Comparison of ENCODE assay signal across 24 cellular contexts in the genomic region with DNA sequence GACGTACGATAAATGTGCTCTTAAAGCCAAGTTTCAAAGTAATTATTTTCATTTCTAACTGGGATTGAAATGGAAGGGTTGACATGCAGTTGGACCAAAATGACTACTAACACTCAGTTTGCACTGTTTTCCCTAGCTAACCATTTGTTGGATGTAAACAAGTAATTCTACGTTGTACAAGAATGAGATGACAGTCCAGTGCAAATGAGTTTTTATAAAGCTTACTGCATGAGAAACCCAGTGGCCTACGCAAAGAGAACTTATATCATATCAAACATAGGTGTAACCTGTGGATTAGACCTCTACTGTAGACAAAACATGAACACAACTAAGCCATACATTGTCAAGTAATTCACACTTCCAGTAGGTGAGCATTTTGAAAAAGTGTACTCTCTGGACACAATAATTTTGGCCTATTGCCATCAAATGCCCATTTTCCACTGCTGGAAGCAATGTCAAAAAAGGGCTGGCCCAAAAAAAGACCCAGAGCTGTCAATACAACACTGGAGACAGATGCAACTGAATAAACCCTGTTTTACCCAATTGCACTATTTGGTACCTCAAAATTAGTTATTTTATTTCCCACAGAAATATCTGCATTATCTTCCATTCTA. TPM values are rescaled to one million over a fixed set of nuclear protein-coding genes. Genes with fewer than 3 reads are reported as not detected.
DNase-seq lines count a peak whose midpoint lies in the region; ATAC-seq and TF ChIP-seq lines count a peak whose summit lies in the region.
"Had no signal": no experiment of that assay in that cellular context is flagged by ENCODE, and none has a peak within 500 bp of the region (broad histone marks: within the 10 kb centered on the region; RNA-seq: fewer than 3 reads in every experiment).

No MANE protein-coding gene starts in this region.

- TF ChIP-seq EP300 in transverse colon (IDR thresholded peaks at IDR 0.05; ENCODE audit: low read depth), result no peak

- H3K27ac ChIP-seq in RWPE2 (ENCODE audit: poor library complexity, severe bottlenecking) (peak overlapping the region; percentile 96), transverse colon (no peak overlapping the region)
- H3K27ac ChIP-seq: WERI-Rb-1 had no signal

- H3K9me3 Mint-ChIP-seq in stimulated activated naive CD8-positive, alpha-beta T cell treated with anti-CD3 and anti-CD28 coated beads, Interleukin-15, Interleukin-2, amounts not matched to agents 100 ng/mL and 50 ng/mL, for 24 hours, result no peaks in the 10 kb centered on the region
- no peaks in the 10 kb centered on the region for H3K9me3 Mint-ChIP-seq in stimulated activated naive CD8-positive, alpha-beta T cell treated with anti-CD3 and anti-CD28 coated beads, Interleukin-15, amount 100 ng/mL, for 72 hours
- H3K9me3 Mint-ChIP-seq: activated CD8-positive, alpha-beta T cell treated with anti-CD3 and anti-CD28 coated beads for 36 hours; CD4-positive, CD25-positive, alpha-beta regulatory T cell; neural crest cell had no signal

- H3K4me1 ChIP-seq in RWPE2 (ENCODE audit: insufficient read depth, poor library complexity, severe bottlenecking), result peaks cover 44% of the 10 kb centered on the region
- H3K4me1 ChIP-seq in transverse colon, result peaks cover 4 to 43% (median 12%) of the 10 kb centered on the region in 4 donors
- H3K4me1 ChIP-seq: breast epithelium had no signal

- no peak overlapping the region for H3K4me3 Mint-ChIP-seq in stimulated activated naive CD8-positive, alpha-beta T cell treated with anti-CD3 and anti-CD28 coated beads, Interleukin-15, Interleukin-2, amounts not matched to agents 100 ng/mL and 50 ng/mL, for 24 hours
- no peak overlapping the region for H3K4me3 Mint-ChIP-seq in stimulated activated naive CD8-positive, alpha-beta T cell treated with anti-CD3 and anti-CD28 coated beads, Interleukin-15, amount 100 ng/mL, for 72 hours
- H3K4me3 Mint-ChIP-seq: activated CD8-positive, alpha-beta T cell treated with anti-CD3 and anti-CD28 coated beads for 36 hours; neural crest cell; T-helper 17 cell had no signal

- H3K27me3 ChIP-seq in RWPE2 (ENCODE audit: insufficient read depth, poor library complexity, severe bottlenecking) (no peaks in the 10 kb centered on the region), transverse colon (no peaks in the 10 kb centered on the region)
- H3K27me3 ChIP-seq: breast epithelium had no signal

- H3K36me3 ChIP-seq in RWPE2 (ENCODE audit: low read depth), result peaks cover 64% of the 10 kb centered on the region
- H3K36me3 ChIP-seq in transverse colon, result peaks cover 0 to 65% (median 31%) of the 10 kb centered on the region in 4 donors

- peaks cover 45% of the 10 kb centered on the region for H3K4me1 Mint-ChIP-seq in stimulated activated naive CD8-positive, alpha-beta T cell treated with anti-CD3 and anti-CD28 coated beads, Interleukin-15, Interleukin-2, amounts not matched to agents 100 ng/mL and 50 ng/mL, for 24 hours (ENCODE audit: low read depth)
- H3K4me1 Mint-ChIP-seq in stimulated activated naive CD8-positive, alpha-beta T cell treated with anti-CD3 and anti-CD28 coated beads, Interleukin-15, amount 100 ng/mL, for 72 hours, result peaks cover 53% of the 10 kb centered on the region
- H3K4me1 Mint-ChIP-seq: neural crest cell had no signal

- H3K27ac Mint-ChIP-seq in stimulated activated naive CD8-positive, alpha-beta T cell treated with anti-CD3 and anti-CD28 coated beads, Interleukin-15, Interleukin-2, amounts not matched to agents 100 ng/mL and 50 ng/mL, for 24 hours, result peak overlapping the region; percentile 55
- H3K27ac Mint-ChIP-seq in stimulated activated naive CD8-positive, alpha-beta T cell treated with anti-CD3 and anti-CD28 coated beads, Interleukin-15, amount 100 ng/mL, for 72 hours, result no peak overlapping the region
- H3K27ac Mint-ChIP-seq: T-helper 17 cell had no signal

- TF ChIP-seq POLR2A in transverse colon (IDR thresholded peaks at IDR 0.05), result peak; percentile 20

- no peak for DNase-seq in stimulated activated naive CD8-positive, alpha-beta T cell treated with anti-CD3 and anti-CD28 coated beads, Interleukin-15, amount 100 ng/mL, for 72 hours
- DNase-seq in RWPE2 (ENCODE audit: low spot score) (no peak), fibroblast of peridontal ligament (ENCODE audit: extremely low read depth) (peak; percentile 25), transverse colon (no peak), NCI-H1092 treated with DMSO at 0.1 percent for 48 hours (lab: John Stamatoyannopoulos, UW) (no peak), NCI-H146 treated with DMSO at 0.1 percent for 48 hours (lab: John Stamatoyannopoulos, UW; ENCODE audit: unreplicated experiment) (no peak)
- DNase-seq: activated CD8-positive, alpha-beta T cell treated with anti-CD3 and anti-CD28 coated beads for 36 hours; amniotic stem cell; CD4-positive, CD25-positive, alpha-beta regulatory T cell; cortex of kidney; DMS153; foreskin fibroblast; mucosa of descending colon; NCI-H1105 treated with DMSO at 0.1 percent for 48 hours; NCI-H2081 treated with DMSO at 0.1 percent for 48 hours; NCI-H446; SHP77 treated with DMSO at 0.1 percent for 48 hours; stimulated activated CD4-positive, alpha-beta T cell treated with anti-CD3 and anti-CD28 coated beads, Interleukin-1b, Interleukin-23, amount 100 ng/mL, for 48 hours; T-helper 17 cell; WERI-Rb-1 had no signal

- no peaks in the 10 kb centered on the region for H3K27me3 Mint-ChIP-seq in stimulated activated naive CD8-positive, alpha-beta T cell treated with anti-CD3 and anti-CD28 coated beads, Interleukin-15, Interleukin-2, amounts not matched to agents 100 ng/mL and 50 ng/mL, for 24 hours
- no peaks in the 10 kb centered on the region for H3K27me3 Mint-ChIP-seq in stimulated activated naive CD8-positive, alpha-beta T cell treated with anti-CD3 and anti-CD28 coated beads, Interleukin-15, amount 100 ng/mL, for 72 hours
- H3K27me3 Mint-ChIP-seq: activated CD8-positive, alpha-beta T cell treated with anti-CD3 and anti-CD28 coated beads for 36 hours; CD4-positive, CD25-positive, alpha-beta regulatory T cell; T-helper 17 cell had no signal

- intact Hi-C loops in transverse colon (cut with DNase I; ENCODE audit: low total_unique reads), result no loop called here

- H3K36me3 Mint-ChIP-seq in stimulated activated naive CD8-positive, alpha-beta T cell treated with anti-CD3 and anti-CD28 coated beads, Interleukin-15, Interleukin-2, amounts not matched to agents 100 ng/mL and 50 ng/mL, for 24 hours (ENCODE audit: low read depth), result peaks cover 67% of the 10 kb centered on the region

- ATAC-seq in stimulated activated naive CD8-positive, alpha-beta T cell treated with anti-CD3 and anti-CD28 coated beads, Interleukin-15, amount 100 ng/mL, for 72 hours, result no peak
- ATAC-seq in RWPE2 (ENCODE audit: low read depth) (no peak), GM21528 (IDR thresholded peaks at IDR 0.05; ENCODE audit: low FRiP score, unreplicated experiment) (no peak)
- ATAC-seq: activated CD8-positive, alpha-beta T cell treated with anti-CD3 and anti-CD28 coated beads for 36 hours; mucosa of descending colon; T-helper 17 cell had no signal

- H3K9me3 ChIP-seq in RWPE2 (ENCODE audit: severe bottlenecking) (no peaks in the 10 kb centered on the region), transverse colon (no peaks in the 10 kb centered on the region)
- H3K9me3 ChIP-seq: breast epithelium, mucosa of descending colon had no signal

- TF ChIP-seq CTCF in RWPE2 (IDR thresholded peaks at IDR 0.05; ENCODE audit: poor library complexity, severe bottlenecking) (no peak), transverse colon (IDR thresholded peaks at IDR 0.05) (no peak)

- 88 to 89% methylated on average over 3 to 4 of the region's 4 CpGs for WGBS in transverse colon (ENCODE audit: low coverage in 1 of 2), 2 donors

- in situ Hi-C loops in transverse colon (cut with MboI; ENCODE audit: low pct_ligation_motif_present in 1 of 4, low pct_unique_long_range_greater_than_20kb in 1 of 4, low sequenced_read_pairs in 3 of 4), result loop anchor here (10.0 to 25.0 kb wide), 3 partner anchors 303 to 578 kb away; no protein-coding TSS in a partner anchor

- no peak overlapping the region for H3K4me3 ChIP-seq in RWPE2 (ENCODE audit: severe bottlenecking)
- no peak overlapping the region for H3K4me3 ChIP-seq in transverse colon
- H3K4me3 ChIP-seq: breast epithelium, mucosa of descending colon had no signal

RNA-seq across cellular contexts. Expression of a gene that starts 12.8 kb away (rescaled TPM):
- 100 to 1,000 TPM; 104 to 300 (median 229) TPM for total RNA-seq in transverse colon
